In the genomic region with DNA sequence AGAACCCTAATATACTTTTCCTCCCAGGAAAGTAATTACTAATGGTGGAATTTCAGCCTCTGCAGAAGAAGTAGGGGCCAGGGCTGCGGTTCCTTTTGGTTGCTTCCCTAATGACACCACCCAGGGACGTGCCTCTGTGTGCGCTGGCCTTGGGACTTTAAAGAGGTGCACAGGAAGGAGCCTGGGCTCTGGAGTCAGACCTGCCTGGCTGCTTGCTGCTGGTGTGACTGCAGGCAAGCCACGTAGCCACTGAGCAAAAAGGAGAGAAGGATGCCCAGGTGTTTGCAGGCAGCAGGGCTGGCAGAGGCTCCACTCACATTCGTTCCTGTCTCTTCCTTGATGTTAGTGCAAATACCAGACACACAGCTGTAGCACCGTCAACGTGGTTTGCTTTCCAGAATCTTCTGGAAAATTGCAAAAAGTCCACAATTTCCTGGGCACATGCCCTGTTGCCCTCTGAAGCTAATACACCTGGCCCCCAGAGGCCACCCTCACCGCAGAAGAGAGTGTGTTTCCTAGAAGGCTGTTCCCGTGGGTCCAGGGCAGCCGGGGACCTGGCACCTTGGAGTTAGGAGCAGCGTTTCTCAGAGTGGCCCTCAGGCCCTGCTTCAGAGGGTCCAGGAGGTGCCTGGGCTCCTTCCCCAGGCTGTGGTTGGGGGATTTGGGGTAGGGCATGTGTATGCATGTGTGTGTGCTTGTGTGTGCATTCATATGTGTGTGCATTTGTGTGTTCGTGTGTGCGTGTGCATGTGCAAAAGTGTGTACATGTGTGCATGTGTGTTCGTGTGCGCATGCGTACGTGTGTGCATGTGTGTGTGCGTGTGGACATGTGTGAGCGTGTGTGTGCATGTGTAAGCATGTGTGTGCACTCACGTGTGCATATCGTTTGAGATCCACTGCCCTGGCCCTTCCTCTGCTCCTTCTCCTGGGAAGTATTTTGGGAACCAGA, we compare ENCODE assay signal across 2 cellular contexts.
TF ChIP-seq lines count a peak whose summit lies in the region.

No MANE protein-coding gene starts in this region.

TF ChIP-seq in HEK293, 187 proteins besides CTCF, POLR2A, EP300 and RAD21:
- TF ChIP-seq, protein P1, sequence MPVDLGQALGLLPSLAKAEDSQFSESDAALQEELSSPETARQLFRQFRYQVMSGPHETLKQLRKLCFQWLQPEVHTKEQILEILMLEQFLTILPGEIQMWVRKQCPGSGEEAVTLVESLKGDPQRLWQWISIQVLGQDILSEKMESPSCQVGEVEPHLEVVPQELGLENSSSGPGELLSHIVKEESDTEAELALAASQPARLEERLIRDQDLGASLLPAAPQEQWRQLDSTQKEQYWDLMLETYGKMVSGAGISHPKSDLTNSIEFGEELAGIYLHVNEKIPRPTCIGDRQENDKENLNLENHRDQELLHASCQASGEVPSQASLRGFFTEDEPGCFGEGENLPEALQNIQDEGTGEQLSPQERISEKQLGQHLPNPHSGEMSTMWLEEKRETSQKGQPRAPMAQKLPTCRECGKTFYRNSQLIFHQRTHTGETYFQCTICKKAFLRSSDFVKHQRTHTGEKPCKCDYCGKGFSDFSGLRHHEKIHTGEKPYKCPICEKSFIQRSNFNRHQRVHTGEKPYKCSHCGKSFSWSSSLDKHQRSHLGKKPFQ (tag by site-specific recombination; IDR thresholded peaks at IDR 0.05), result no peak
- TF ChIP-seq ZNF169 (tag by site-specific recombination; IDR thresholded peaks at IDR 0.05), result no peak
- TF ChIP-seq, protein P2, sequence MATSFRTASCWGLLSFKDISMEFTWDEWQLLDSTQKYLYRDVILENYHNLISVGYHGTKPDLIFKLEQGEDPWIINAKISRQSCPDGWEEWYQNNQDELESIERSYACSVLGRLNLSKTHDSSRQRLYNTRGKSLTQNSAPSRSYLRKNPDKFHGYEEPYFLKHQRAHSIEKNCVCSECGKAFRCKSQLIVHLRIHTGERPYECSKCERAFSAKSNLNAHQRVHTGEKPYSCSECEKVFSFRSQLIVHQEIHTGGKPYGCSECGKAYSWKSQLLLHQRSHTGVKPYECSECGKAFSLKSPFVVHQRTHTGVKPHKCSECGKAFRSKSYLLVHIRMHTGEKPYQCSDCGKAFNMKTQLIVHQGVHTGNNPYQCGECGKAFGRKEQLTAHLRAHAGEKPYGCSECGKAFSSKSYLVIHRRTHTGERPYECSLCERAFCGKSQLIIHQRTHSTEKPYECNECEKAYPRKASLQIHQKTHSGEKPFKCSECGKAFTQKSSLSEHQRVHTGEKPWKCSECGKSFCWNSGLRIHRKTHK (tag by site-specific recombination; IDR thresholded peaks at IDR 0.05), result no peak
- TF ChIP-seq, protein P3, sequence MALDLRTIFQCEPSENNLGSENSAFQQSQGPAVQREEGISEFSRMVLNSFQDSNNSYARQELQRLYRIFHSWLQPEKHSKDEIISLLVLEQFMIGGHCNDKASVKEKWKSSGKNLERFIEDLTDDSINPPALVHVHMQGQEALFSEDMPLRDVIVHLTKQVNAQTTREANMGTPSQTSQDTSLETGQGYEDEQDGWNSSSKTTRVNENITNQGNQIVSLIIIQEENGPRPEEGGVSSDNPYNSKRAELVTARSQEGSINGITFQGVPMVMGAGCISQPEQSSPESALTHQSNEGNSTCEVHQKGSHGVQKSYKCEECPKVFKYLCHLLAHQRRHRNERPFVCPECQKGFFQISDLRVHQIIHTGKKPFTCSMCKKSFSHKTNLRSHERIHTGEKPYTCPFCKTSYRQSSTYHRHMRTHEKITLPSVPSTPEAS (tag by site-specific recombination; IDR thresholded peaks at IDR 0.05), result peak; percentile 91

TF ChIP-seq in K562, 482 proteins besides CTCF, POLR2A, EP300 and RAD21:
- peak; percentile 47 to 63 for TF ChIP-seq NRF1 (conservative IDR thresholded peaks at IDR 0.05 in 1 of 2, IDR thresholded peaks at IDR 0.05 in 1 of 2)
- TF ChIP-seq KAT2B (IDR thresholded peaks at IDR 0.05; ENCODE audit: low read depth, low read length), result no peak
